8 cellular contexts compared by ENCODE assay signal in the genomic region with DNA sequence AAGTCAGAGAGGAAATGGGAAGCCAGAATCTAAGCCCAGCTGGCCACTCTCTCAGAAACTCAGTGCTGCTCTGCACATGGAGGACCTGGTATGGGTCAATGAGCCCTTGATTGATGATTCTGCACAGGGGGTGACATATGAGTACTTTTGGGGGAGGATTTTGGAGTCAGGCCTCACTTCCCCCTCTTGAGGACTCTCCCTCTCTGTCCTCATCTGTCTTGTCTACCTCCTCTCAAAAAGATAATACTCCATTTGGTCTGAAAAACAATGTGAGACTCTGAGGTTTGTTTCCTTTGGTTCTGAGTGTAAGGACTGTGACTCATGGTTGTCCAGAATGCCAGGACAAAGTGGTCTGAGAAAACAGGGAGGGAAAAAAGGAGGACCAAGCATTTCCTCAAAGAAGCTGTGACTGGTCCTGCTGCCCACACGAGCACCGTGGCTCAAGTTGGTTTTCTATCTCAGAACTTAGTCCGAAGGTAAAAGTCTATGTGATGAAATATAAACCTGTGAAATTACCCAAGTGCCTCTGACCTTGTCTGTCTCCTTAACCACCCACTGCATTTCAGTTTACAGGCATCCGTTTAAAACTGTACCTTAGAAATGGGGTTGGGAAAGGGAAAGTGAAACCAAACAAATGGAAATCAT. TPM values are rescaled to one million over a fixed set of nuclear protein-coding genes. Genes with fewer than 3 reads are reported as not detected.
DNase-seq lines count a peak whose midpoint lies in the region; ATAC-seq, FAIRE-seq and TF ChIP-seq lines count a peak whose summit lies in the region.

No MANE protein-coding gene starts in this region.

- H3K27me3 Mint-ChIP-seq in astrocyte (ENCODE audit: low read depth, unreplicated experiment) = no peaks in the 10 kb centered on the region

- DNase-seq in AG08395 (ENCODE audit: low spot score) (peak; percentile 78), GM19239 (ENCODE audit: insufficient read length, low spot score) (peak; percentile 9), LHCN-M2 (ENCODE audit: low read depth) (peak; percentile 84), astrocyte (ENCODE audit: low read depth) (peak; percentile 84), suprapubic skin (ENCODE audit: low spot score in 2 of 2) (no peak), T-helper 9 cell (no peak)

- H4K20me1 ChIP-seq in astrocyte (ENCODE audit: insufficient read depth, low read length) = no peaks in the 10 kb centered on the region

- H3K36me3 ChIP-seq in astrocyte (ENCODE audit: insufficient read depth, low read length) = no peaks in the 10 kb centered on the region
- no peaks in the 10 kb centered on the region for H3K36me3 ChIP-seq in suprapubic skin

- TF ChIP-seq CTCF in astrocyte (IDR thresholded peaks at IDR 0.05; ENCODE audit: insufficient read depth, low read depth, low read length) = no peak
- no peak for TF ChIP-seq CTCF in suprapubic skin (IDR thresholded peaks at IDR 0.05)

- no peaks in the 10 kb centered on the region for H3K27me3 ChIP-seq in astrocyte (ENCODE audit: insufficient read depth, low read length)
- no peaks in the 10 kb centered on the region for H3K27me3 ChIP-seq in layer of hippocampus (ENCODE audit: control insufficient read depth, insufficient read depth, low read length)
- H3K27me3 ChIP-seq in suprapubic skin = no peaks in the 10 kb centered on the region

- H3K9ac ChIP-seq in astrocyte (ENCODE audit: low read length) = peak overlapping the region; percentile 80

- no peaks in the 10 kb centered on the region for H3K9me3 ChIP-seq in astrocyte (ENCODE audit: insufficient read depth, low read depth, low read length)
- H3K9me3 ChIP-seq in suprapubic skin = no peaks in the 10 kb centered on the region

- H3K4me1 Mint-ChIP-seq in astrocyte (ENCODE audit: low read depth, unreplicated experiment) = peaks cover 20% of the 10 kb centered on the region

- peaks cover 10% of the 10 kb centered on the region for H3K9me3 Mint-ChIP-seq in astrocyte (ENCODE audit: unreplicated experiment)

- peak overlapping the region; percentile 28 for H3K4me3 Mint-ChIP-seq in astrocyte (ENCODE audit: unreplicated experiment)

- H3K79me2 ChIP-seq in astrocyte (ENCODE audit: insufficient read depth, low read length) = no peaks in the 10 kb centered on the region

- H3K36me3 Mint-ChIP-seq in astrocyte (ENCODE audit: low read depth, unreplicated experiment) = peaks cover 24% of the 10 kb centered on the region

- peak overlapping the region; percentile 95 for H3K27ac Mint-ChIP-seq in astrocyte (ENCODE audit: unreplicated experiment)

- H2AFZ ChIP-seq in astrocyte (ENCODE audit: low read depth, low read length) = peak overlapping the region; percentile 65

- H3K27ac ChIP-seq in astrocyte (ENCODE audit: low read depth, low read length) (peak overlapping the region; percentile 79), layer of hippocampus (ENCODE audit: low read depth, low read length) (peak overlapping the region; percentile 32), suprapubic skin (peak overlapping the region; percentile 80)

- TF ChIP-seq EP300 in suprapubic skin (IDR thresholded peaks at IDR 0.05) = no peak

- peaks cover 11% of the 10 kb centered on the region for H3K4me1 ChIP-seq in astrocyte (ENCODE audit: insufficient read depth, low read length)
- peaks cover 45% of the 10 kb centered on the region for H3K4me1 ChIP-seq in suprapubic skin

- ATAC-seq in HG02642 (IDR thresholded peaks at IDR 0.05; ENCODE audit: poor library complexity, unreplicated experiment) = no peak

- H3K4me3 ChIP-seq in astrocyte (ENCODE audit: insufficient read depth, low read depth, low read length) (peak overlapping the region; percentile 65), suprapubic skin (peak overlapping the region; percentile 47)

- peak overlapping the region; percentile 88 for H3K4me2 ChIP-seq in astrocyte (ENCODE audit: low read length)

- FAIRE-seq in GM19239 (lab: Jason Lieb, UNC) (peak; percentile 57), astrocyte (lab: Jason Lieb, UNC) (peak; percentile 79)

- whole genome bisulfite sequencing in suprapubic skin = 8% methylated on average over 4 of the region's 4 CpGs

- no peak for TF ChIP-seq POLR2A in suprapubic skin (IDR thresholded peaks at IDR 0.05)

RNA-seq across cellular contexts. Expression of gene TTC39B, which starts 11.1 kb away (rescaled TPM):
- total RNA-seq in LHCN-M2 (2014; rRNA removed) (9.0 and 9.2 TPM in 2 replicates), astrocyte (7.0 and 8.1 TPM in 2 replicates), suprapubic skin (10 to 100 TPM; 37.2 to 55.3 (median 45.6) TPM)
- 2.4 TPM for polyA plus RNA-seq in LHCN-M2 (2012)

Comparison
In these comparisons a context has a peak if more than half of its experiments do, and no peak if none do; other contexts are left out.
1. DNase-seq: peak in AG08395 (single experiment), GM19239 (single experiment), LHCN-M2 (single experiment) and astrocyte (single experiment); none in suprapubic skin (0 of 2) and T-helper 9 cell (single experiment).
2. Peak in every context shown above with its lines, with median percentiles within 50 percentile points of each other: H3K27ac ChIP-seq.